Comparison of ENCODE assay signal across 8 cellular contexts in genomic region chr4:184474261-184475095, GRCh38. TPM values are rescaled to one million over a fixed set of nuclear protein-coding genes. Genes with fewer than 3 reads are reported as not detected.
DNase-seq lines count a peak whose midpoint lies in the region; ATAC-seq and TF ChIP-seq lines count a peak whose summit lies in the region.

IRF2 (minus strand) TSS chr4:184474550; CDS start chr4:184429064, 45,486 bp downstream.

- intact Hi-C loops in left ventricle myocardium inferior (cut with micrococcal nuclease), result loop anchor here (5.0 kb wide), 1 partner anchor 63 kb away; no protein-coding TSS in a partner anchor
- intact Hi-C loops in upper lobe of right lung (cut with DNase I), result loop anchor here (10.0 kb wide), 1 partner anchor 60 kb away; no protein-coding TSS in a partner anchor

- no peaks in the 10 kb centered on the region for H3K27me3 ChIP-seq in left ventricle myocardium inferior (ENCODE audit: low read depth)
- H3K27me3 ChIP-seq in upper lobe of right lung, result no peaks in the 10 kb centered on the region

- DNase-seq in NCI-H1694 (lab: John Stamatoyannopoulos, UW) (peak; percentile 60), T-helper 17 cell (peak; percentile 90 to 95 (median 91)), amygdala (lab: John Stamatoyannopoulos, UW) (peak; percentile 30 to 96 (median 91)), left ventricle myocardium inferior (peak; percentile 98), progenitor cell of endocrine pancreas (ENCODE audit: low spot score, unreplicated experiment) (peak; percentile 86), upper lobe of right lung (peak; percentile 99)

- H3K36me3 ChIP-seq in left ventricle myocardium inferior, result no peaks in the 10 kb centered on the region
- no peaks in the 10 kb centered on the region for H3K36me3 ChIP-seq in upper lobe of right lung

- peak within 1 kb of the TSS; percentile 98 for H3K27ac ChIP-seq in left ventricle myocardium inferior (replicated peaks)
- peak within 1 kb of the TSS; percentile 99 for H3K27ac ChIP-seq in upper lobe of right lung

- H3K27ac Mint-ChIP-seq in T-helper 17 cell (peak within 1 kb of the TSS; percentile 98), progenitor cell of endocrine pancreas (peak within 1 kb of the TSS; percentile 98)

- no peaks in the 10 kb centered on the region for H3K9me3 Mint-ChIP-seq in progenitor cell of endocrine pancreas (ENCODE audit: low read depth)

- H3K4me3 Mint-ChIP-seq in T-helper 17 cell (peak within 1 kb of the TSS; percentile 99), progenitor cell of endocrine pancreas (ENCODE audit: low read depth) (peak within 1 kb of the TSS; percentile 93)

- H3K4me3 ChIP-seq in left ventricle myocardium inferior (peak within 1 kb of the TSS; percentile 95), upper lobe of right lung (peak within 1 kb of the TSS; percentile 79)

- H3K36me3 Mint-ChIP-seq in T-helper 17 cell (ENCODE audit: low read depth), result peaks cover 7% of the 10 kb centered on the region
- no peaks in the 10 kb centered on the region for H3K36me3 Mint-ChIP-seq in progenitor cell of endocrine pancreas (ENCODE audit: insufficient read depth)

- H3K27me3 Mint-ChIP-seq in T-helper 17 cell, result no peaks in the 10 kb centered on the region
- no peaks in the 10 kb centered on the region for H3K27me3 Mint-ChIP-seq in progenitor cell of endocrine pancreas

- H3K4me1 ChIP-seq in left ventricle myocardium inferior (peaks cover 74% of the 10 kb centered on the region), upper lobe of right lung (peaks cover 54% of the 10 kb centered on the region)

- peak; percentile 41 for TF ChIP-seq CTCF in left ventricle myocardium inferior (IDR thresholded peaks at IDR 0.05; ENCODE audit: borderline replicate concordance)
- TF ChIP-seq CTCF in progenitor cell of endocrine pancreas (IDR thresholded peaks at IDR 0.05; ENCODE audit: unreplicated experiment), result no peak
- TF ChIP-seq CTCF in upper lobe of right lung (IDR thresholded peaks at IDR 0.05), result no peak

- peak; percentile 68 for ATAC-seq in HG02885 (IDR thresholded peaks at IDR 0.05; ENCODE audit: poor library complexity, unreplicated experiment)
- ATAC-seq in T-helper 17 cell, result peak; percentile 88
- peak; percentile 92 for ATAC-seq in upper lobe of right lung

- TF ChIP-seq POLR2A in GM15510 (IDR thresholded peaks at IDR 0.05; ENCODE audit: borderline replicate concordance, extremely low read depth, insufficient read length), result peak; percentile 74

- H3K9me3 ChIP-seq in T-helper 17 cell (ENCODE audit: control insufficient read depth, low read length, poor library complexity, severe bottlenecking) (no peaks in the 10 kb centered on the region), left ventricle myocardium inferior (replicated peaks) (no peaks in the 10 kb centered on the region), upper lobe of right lung (no peaks in the 10 kb centered on the region)

- H3K4me1 Mint-ChIP-seq in T-helper 17 cell, result peaks cover 44% of the 10 kb centered on the region
- H3K4me1 Mint-ChIP-seq in progenitor cell of endocrine pancreas (ENCODE audit: low read depth), result peaks cover 31% of the 10 kb centered on the region

RNA-seq across cellular contexts. Expression of gene IRF2, which starts in this region (rescaled TPM):
- total RNA-seq in T-helper 17 cell, result 10 to 100 TPM; 33.5 to 37.2 TPM
- 25.9 TPM for total RNA-seq in left ventricle myocardium inferior
- 14.3 and 19.1 TPM in 2 replicates for total RNA-seq in progenitor cell of endocrine pancreas
- total RNA-seq in upper lobe of right lung, result 44.0 TPM

Comparison
In these comparisons a context has a peak if more than half of its experiments do, and no peak if none do; other contexts are left out.
1. Peak in every context shown above with its lines: DNase-seq, ATAC-seq, H3K4me3 ChIP-seq and H3K27ac ChIP-seq.